In the genomic region with DNA sequence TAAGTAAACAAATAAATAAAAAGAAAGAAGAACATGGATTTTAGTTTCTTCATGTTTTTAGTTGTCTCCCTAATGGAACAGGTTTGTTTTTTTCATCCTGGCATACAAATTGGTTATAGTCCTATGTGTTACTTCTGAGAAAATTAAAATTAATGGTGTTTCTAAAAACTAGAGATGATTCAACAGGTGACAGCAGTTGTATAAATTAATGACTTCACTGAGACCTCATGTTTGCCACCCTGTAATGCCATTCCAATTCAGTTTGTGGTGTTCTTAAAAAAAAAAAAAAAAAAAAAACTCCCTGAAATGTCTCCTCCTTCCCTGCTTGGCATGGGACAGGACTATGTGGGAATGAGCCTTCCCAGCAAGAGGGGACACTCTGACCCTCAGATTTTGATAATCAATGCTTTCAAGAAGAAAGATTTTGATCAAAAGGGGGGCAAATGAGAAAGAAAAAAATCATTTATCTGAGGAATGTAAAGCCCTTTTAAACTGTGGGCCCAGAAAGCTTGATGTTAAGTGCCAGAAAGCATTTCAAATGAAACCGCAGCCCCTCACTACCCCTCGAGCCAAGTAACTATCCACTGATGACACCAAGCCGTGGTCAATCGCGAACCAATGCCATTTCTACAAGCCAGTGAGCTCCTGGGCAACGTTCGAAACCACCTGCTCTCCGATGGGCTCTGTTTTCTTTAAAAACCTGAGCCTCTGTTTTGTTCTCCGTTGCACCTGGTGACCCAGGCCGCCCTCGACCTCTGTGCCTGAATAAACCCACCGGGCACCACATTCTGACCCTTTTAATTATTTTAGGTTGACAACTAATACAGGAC, we compare ENCODE assay signal across 9 cellular contexts. TPM values are rescaled to one million over a fixed set of nuclear protein-coding genes. Genes with fewer than 3 reads are reported as not detected.
DNase-seq lines count a peak whose midpoint lies in the region; FAIRE-seq and TF ChIP-seq lines count a peak whose summit lies in the region.
"Had no signal": no experiment of that assay in that cellular context is flagged by ENCODE, and none has a peak within 500 bp of the region (broad histone marks: within the 10 kb centered on the region; RNA-seq: fewer than 3 reads in every experiment).

No MANE protein-coding gene starts in this region.

- peak overlapping the region; percentile 64 for H3K9ac ChIP-seq in rectal smooth muscle tissue (ENCODE audit: low read length)

- DNase-seq in GM12892 (ENCODE audit: insufficient read length) (no peak), RKO (ENCODE audit: low spot score) (peak; percentile 60), esophagus squamous epithelium (lab: John Stamatoyannopoulos, UW) (no peak), NCI-H82 (lab: John Stamatoyannopoulos, UW) (no peak), DMS53 (lab: John Stamatoyannopoulos, UW) (no peak), C1 segment of cervical spinal cord (lab: John Stamatoyannopoulos, UW) (no peak)
- no peak for DNase-seq in stimulated activated CD4-positive, alpha-beta T cell treated with anti-CD3 and anti-CD28 coated beads, Interleukin-2, amount 100 ng/mL, for 48 hours

- WGBS in esophagus squamous epithelium, 2 donors = 0 to 3% methylated on average over 8 to 12 of the region's 12 CpGs

- H3K27ac ChIP-seq in esophagus squamous epithelium (peak overlapping the region; percentile 68 to 95 (median 86)), rectal smooth muscle tissue (ENCODE audit: low read depth, low read length) (no peak overlapping the region)

- TF ChIP-seq POLR2A in GM12892 (IDR thresholded peaks at IDR 0.05; ENCODE audit: low read depth, low read length) (no peak), esophagus squamous epithelium (IDR thresholded peaks at IDR 0.05) (no peak)

- H3K36me3 ChIP-seq in esophagus squamous epithelium = peaks cover 0 to 16% (median 0%) of the 10 kb centered on the region in 3 donors
- no peaks in the 10 kb centered on the region for H3K36me3 ChIP-seq in rectal smooth muscle tissue (ENCODE audit: control insufficient read depth, insufficient read depth, low read length)

- TF ChIP-seq CTCF in esophagus squamous epithelium (IDR thresholded peaks at IDR 0.05) = no peak

- intact Hi-C loops in esophagus squamous epithelium (cut with DNase I) = no loop called here

- H3K27me3 ChIP-seq in esophagus squamous epithelium (no peaks in the 10 kb centered on the region), rectal smooth muscle tissue (ENCODE audit: control insufficient read depth, insufficient read depth, low read length) (no peaks in the 10 kb centered on the region)

- no peaks in the 10 kb centered on the region for H3K9me3 ChIP-seq in esophagus squamous epithelium

- peak overlapping the region; percentile 72 to 100 (median 95) for H3K4me3 ChIP-seq in esophagus squamous epithelium
- peak overlapping the region; percentile 85 for H3K4me3 ChIP-seq in rectal smooth muscle tissue (ENCODE audit: low read length)

- FAIRE-seq in GM12892 (lab: Jason Lieb, UNC) = peak; percentile 44

- H3K4me1 ChIP-seq in esophagus squamous epithelium = peaks cover 17 to 56% (median 19%) of the 10 kb centered on the region in 3 donors
- no peaks in the 10 kb centered on the region for H3K4me1 ChIP-seq in rectal smooth muscle tissue (ENCODE audit: control insufficient read depth, insufficient read depth, low read length)

RNA-seq across cellular contexts. Expression of gene EXD3, which starts 0.9 kb away (rescaled TPM):
- polyA plus RNA-seq in GM12892 (2012; ENCODE audit: missing spikeins) = 3.9 TPM
- total RNA-seq in esophagus squamous epithelium = 10 to 100 TPM in 2 of 4 donors, 1 to 10 TPM in 2; 2.8 to 16.8 (median 9.1) TPM

RNA-seq across cellular contexts. Expression of gene NOXA1, which starts 1.1 kb away (rescaled TPM):
- polyA plus RNA-seq in GM12892 (2012; ENCODE audit: missing spikeins) = not detected
- 1 to 10 TPM; 2.1 to 7.4 (median 4.8) TPM for total RNA-seq in esophagus squamous epithelium
- total RNA-seq: HT1080 had no signal

RNA-seq across cellular contexts. Expression of gene ENTPD8, which starts 19.1 kb away (rescaled TPM):
- polyA plus RNA-seq in GM12892 (2012; ENCODE audit: missing spikeins) = not detected
- total RNA-seq in esophagus squamous epithelium = not detected
- total RNA-seq: HT1080 had no signal

RNA-seq across cellular contexts. Expression of gene NSMF, which starts 37.1 kb away (rescaled TPM):
- 16.7 TPM for polyA plus RNA-seq in GM12892 (2012; ENCODE audit: missing spikeins)
- 10 to 100 TPM; 16.2 to 38.1 (median 20.6) TPM for total RNA-seq in esophagus squamous epithelium
